ENCODE assay signal across 35 cellular contexts in the genomic region with DNA sequence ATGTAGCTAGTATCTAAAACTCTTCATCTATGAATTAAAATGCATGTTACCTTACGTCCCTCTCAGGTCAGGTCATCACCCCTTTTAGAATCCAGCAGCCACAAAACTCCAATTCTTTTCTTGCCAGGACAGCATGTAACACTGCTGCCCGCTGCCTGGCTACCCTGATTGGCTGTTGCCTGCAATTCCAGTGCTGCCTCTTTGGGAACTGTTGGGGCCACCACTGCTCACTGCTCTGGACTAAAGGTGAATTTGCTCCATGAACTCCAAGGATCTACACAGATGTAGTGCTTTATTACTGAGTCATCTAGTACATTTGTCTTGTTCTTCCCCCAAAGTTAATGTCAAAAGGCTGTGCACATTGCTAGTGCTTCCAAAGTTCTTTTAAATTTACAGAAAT. TPM values are rescaled to one million over a fixed set of nuclear protein-coding genes. Genes with fewer than 3 reads are reported as not detected.
"Had no signal": no experiment of that assay in that cellular context is flagged by ENCODE, and none has a peak within 500 bp of the region (broad histone marks: within the 10 kb centered on the region; RNA-seq: fewer than 3 reads in every experiment).

No MANE protein-coding gene starts in this region.

- H3K4me1 Mint-ChIP-seq: activated CD4-positive, alpha-beta memory T cell treated with anti-CD3 and anti-CD28 coated beads, Interleukin-2, amount 10 ng/mL, durations not matched to agents 7 days and 5 days; activated naive CD8-positive, alpha-beta T cell treated with anti-CD3 and anti-CD28 coated beads for 36 hours; activated T-helper 17 cell treated with anti-CD3 and anti-CD28 coated beads, Interleukin-2, amount 50 U/mL, for 72 hours; brain had no signal

- H3K4me3 Mint-ChIP-seq: activated CD4-positive, alpha-beta memory T cell treated with anti-CD3 and anti-CD28 coated beads, Interleukin-2, amount 10 ng/mL, durations not matched to agents 7 days and 5 days; activated naive CD8-positive, alpha-beta T cell treated with anti-CD3 and anti-CD28 coated beads for 36 hours; activated T-cell treated with anti-CD3 and anti-CD28 coated beads, Interleukin-2, amount 50 U/mL, for 72 hours; activated T-helper 17 cell treated with anti-CD3 and anti-CD28 coated beads, Interleukin-2, amount 50 U/mL, for 72 hours; brain had no signal

- H3K36me3 Mint-ChIP-seq: activated naive CD8-positive, alpha-beta T cell treated with anti-CD3 and anti-CD28 coated beads for 36 hours; brain had no signal

- H3K9me3 ChIP-seq: MG63, Peyer's patch, SJSA1 had no signal

- H3K36me3 ChIP-seq: MG63, SJSA1 had no signal

- H3K4me3 ChIP-seq: MG63, Peyer's patch, SJSA1 had no signal

- H3K27me3 ChIP-seq: MG63, Peyer's patch had no signal

- H3K4me1 ChIP-seq: Peyer's patch, SJSA1 had no signal

- H3K9me3 Mint-ChIP-seq: activated CD4-positive, alpha-beta memory T cell treated with anti-CD3 and anti-CD28 coated beads, Interleukin-2, amount 10 ng/mL, durations not matched to agents 7 days and 5 days; activated naive CD8-positive, alpha-beta T cell treated with anti-CD3 and anti-CD28 coated beads for 36 hours; activated T-cell treated with anti-CD3 and anti-CD28 coated beads, Interleukin-2, amount 50 U/mL, for 72 hours; activated T-helper 17 cell treated with anti-CD3 and anti-CD28 coated beads, Interleukin-2, amount 50 U/mL, for 72 hours; brain had no signal

- H3K27ac Mint-ChIP-seq: activated CD4-positive, alpha-beta memory T cell treated with anti-CD3 and anti-CD28 coated beads, Interleukin-2, amount 10 ng/mL, durations not matched to agents 7 days and 5 days; activated naive CD8-positive, alpha-beta T cell treated with anti-CD3 and anti-CD28 coated beads for 36 hours; activated T-cell treated with anti-CD3 and anti-CD28 coated beads, Interleukin-2, amount 50 U/mL, for 72 hours; activated T-helper 17 cell treated with anti-CD3 and anti-CD28 coated beads, Interleukin-2, amount 50 U/mL, for 72 hours; brain had no signal

- ATAC-seq: activated T-cell treated with anti-CD3 and anti-CD28 coated beads, Interleukin-2, amount 50 U/mL, for 72 hours; activated T-helper 17 cell treated with anti-CD3 and anti-CD28 coated beads, Interleukin-2, amount 50 U/mL, for 72 hours had no signal

- DNase-seq: activated CD4-positive, alpha-beta memory T cell treated with anti-CD3 and anti-CD28 coated beads, Interleukin-2, amount 10 ng/mL, durations not matched to agents 7 days and 5 days; activated CD4-positive, alpha-beta T cell treated with anti-CD3 and anti-CD28 coated beads for 1 hour; activated CD4-positive, alpha-beta T cell treated with anti-CD3 and anti-CD28 coated beads for 48 hours; activated CD4-positive, CD25-positive, alpha-beta regulatory T cell; activated effector memory CD4-positive, alpha-beta T cell treated with anti-CD3 and anti-CD28 coated beads, Interleukin-2, amount 50 U/mL, for 16 hours; activated naive CD4-positive, alpha-beta T cell; activated naive CD4-positive, alpha-beta T cell treated with anti-CD3 and anti-CD28 coated beads, Interleukin-2, amount 50 U/mL, for 16 hours; activated naive CD8-positive, alpha-beta T cell treated with anti-CD3 and anti-CD28 coated beads for 36 hours; activated T-cell treated with anti-CD3 and anti-CD28 coated beads, Interleukin-2, amount 50 U/mL, for 1 hour; activated T-cell treated with anti-CD3 and anti-CD28 coated beads, Interleukin-2, amount 50 U/mL, for 72 hours; central memory CD4-positive, alpha-beta T cell; Karpas-422; KBM-7; MG63; NCI-H1048; NCI-H1105 treated with DMSO at 0.1 percent for 48 hours; NCI-H1436 treated with DMSO at 0.1 percent for 48 hours; NCI-H1694 treated with DMSO at 0.1 percent for 48 hours; NCI-H2029; NCI-H345; NCI-H524 treated with DMSO at 0.1 percent for 48 hours; Peyer's patch; RPMI8226; SHP77 treated with DMSO at 0.1 percent for 48 hours; SW 1271; T-helper 1 cell; T-helper 2 cell; T-helper 9 cell had no signal

- FAIRE-seq: astrocyte, bronchial epithelial cell had no signal

- H3K27ac ChIP-seq: Peyer's patch, SJSA1, VCaP had no signal

RNA-seq across cellular contexts. Expression of gene SCIN, which starts 40.4 kb away (rescaled TPM):
- total RNA-seq: NCI-H460 had no signal
